ENCODE assay signal across 21 cellular contexts in the genomic region with DNA sequence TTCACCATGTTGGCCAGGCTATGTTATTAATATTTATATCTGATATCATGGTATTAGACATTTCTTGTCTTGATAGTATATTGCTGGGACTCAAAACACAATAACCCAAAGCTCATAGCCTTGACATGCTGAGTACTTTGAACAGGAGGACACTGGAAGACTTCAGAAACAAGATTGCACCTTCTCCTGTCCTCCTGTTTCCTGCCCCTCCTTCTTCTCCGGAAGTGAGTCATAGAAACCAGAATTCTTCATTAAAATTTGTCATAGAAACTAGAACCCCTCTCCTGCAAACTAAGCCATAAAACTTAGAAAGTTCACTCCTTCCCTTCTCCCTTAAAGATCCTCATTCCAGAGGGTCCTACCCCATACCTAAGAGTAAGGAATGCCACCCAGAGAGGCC.
DNase-seq lines count a peak whose midpoint lies in the region; ATAC-seq and TF ChIP-seq lines count a peak whose summit lies in the region.
"Had no signal": no experiment of that assay in that cellular context is flagged by ENCODE, and none has a peak within 500 bp of the region (broad histone marks: within the 10 kb centered on the region; RNA-seq: fewer than 3 reads in every experiment).

No MANE protein-coding gene starts in this region.

- H3K4me2 ChIP-seq in MM.1S (ENCODE audit: low read depth, low read length), result no peak overlapping the region
- H3K4me2 ChIP-seq in OCI-LY3 (ENCODE audit: low read length), result no peak overlapping the region
- H3K4me2 ChIP-seq: BLaER1 had no signal

- H4K20me1 ChIP-seq in MM.1S (ENCODE audit: insufficient read depth, low read length), result no peaks in the 10 kb centered on the region
- no peaks in the 10 kb centered on the region for H4K20me1 ChIP-seq in OCI-LY3 (ENCODE audit: insufficient read depth, low read length)
- H4K20me1 ChIP-seq: BLaER1 had no signal

- ATAC-seq in HG03196 (IDR thresholded peaks at IDR 0.05; ENCODE audit: unreplicated experiment), result no peak
- ATAC-seq: HepG2, K562 had no signal

- peak; percentile 6 for DNase-seq in ELF-1 (ENCODE audit: low read depth, low spot score)
- DNase-seq in MM.1S, result peak; percentile 6
- peak; percentile 12 for DNase-seq in kidney tubule cell (ENCODE audit: low spot score)
- DNase-seq in NCI-H1048 (lab: John Stamatoyannopoulos, UW), result no peak
- no peak for DNase-seq in globus pallidus (ENCODE audit: low spot score)
- DNase-seq: ACHN; Caco-2; CD4-positive, alpha-beta memory T cell; DND-41; GDM1; NCI-H1436; NCI-H187 treated with DMSO at 0.1 percent for 48 hours; NCI-H510A; NCI-H748 treated with DMSO at 0.1 percent for 48 hours; Right ventricle myocardium superior had no signal

- no peak overlapping the region for H2AFZ ChIP-seq in MM.1S (ENCODE audit: low read length)
- peak overlapping the region; percentile 51; the same call in 1 of the 2 replicates for H2AFZ ChIP-seq in OCI-LY3 (ENCODE audit: low read depth, low read length)

- no peak overlapping the region for H3K27ac ChIP-seq in MM.1S (ENCODE audit: low read length)
- no peak overlapping the region for H3K27ac ChIP-seq in OCI-LY3 (ENCODE audit: low read length)
- H3K27ac ChIP-seq: BLaER1 had no signal

- H3K4me3 ChIP-seq in MM.1S (ENCODE audit: low read length), result no peak overlapping the region
- H3K4me3 ChIP-seq in OCI-LY3 (ENCODE audit: low read length), result no peak overlapping the region
- H3K4me3 ChIP-seq: BLaER1, HAP-1, K562 had no signal

- H3K4me1 ChIP-seq in MM.1S (ENCODE audit: low read length), result no peaks in the 10 kb centered on the region
- H3K4me1 ChIP-seq in OCI-LY3 (ENCODE audit: low read length), result no peaks in the 10 kb centered on the region
- H3K4me1 ChIP-seq: BLaER1, Caco-2, HAP-1 had no signal

- H3K36me3 ChIP-seq in MM.1S (replicated peaks; ENCODE audit: insufficient read depth, low read length) (no peaks in the 10 kb centered on the region), OCI-LY3 (replicated peaks; ENCODE audit: low read depth, low read length) (no peaks in the 10 kb centered on the region)
- H3K36me3 ChIP-seq: BLaER1, HAP-1 had no signal

- no peaks in the 10 kb centered on the region for H3K27me3 ChIP-seq in MM.1S (replicated peaks; ENCODE audit: insufficient read depth, low read length)
- H3K27me3 ChIP-seq in OCI-LY3 (ENCODE audit: low read depth, low read length), result no peaks in the 10 kb centered on the region
- H3K27me3 ChIP-seq: BLaER1 had no signal

- H3K79me2 ChIP-seq in MM.1S (ENCODE audit: low read length), result no peaks in the 10 kb centered on the region
- H3K79me2 ChIP-seq in OCI-LY3 (ENCODE audit: low read length), result no peaks in the 10 kb centered on the region

- no peaks in the 10 kb centered on the region for H3K9me3 ChIP-seq in MM.1S (replicated peaks; ENCODE audit: insufficient read depth, low read length)
- H3K9me3 ChIP-seq in OCI-LY3 (ENCODE audit: insufficient read depth, low read length), result no peaks in the 10 kb centered on the region
- H3K9me3 ChIP-seq: BLaER1, HAP-1 had no signal

- no peaks in the 10 kb centered on the region for H3K9me2 ChIP-seq in MM.1S (replicated peaks; ENCODE audit: insufficient read depth, low read length)

- H3K9ac ChIP-seq in MM.1S (ENCODE audit: low read length), result no peak overlapping the region
- no peak overlapping the region for H3K9ac ChIP-seq in OCI-LY3 (ENCODE audit: low read length)
- H3K9ac ChIP-seq: BLaER1 had no signal

- no peaks in the 10 kb centered on the region for H3F3A ChIP-seq in MM.1S (ENCODE audit: insufficient read depth, low read length)

- TF ChIP-seq CTCF in MM.1S (IDR thresholded peaks at IDR 0.05; ENCODE audit: low read length), result no peak
- no peak for TF ChIP-seq CTCF in OCI-LY3 (IDR thresholded peaks at IDR 0.05; ENCODE audit: low read depth, low read length)

Comparison
In these comparisons a context has a peak if more than half of its experiments do, and no peak if none do; other contexts are left out.
1. DNase-seq: peak in ELF-1 (single experiment), MM.1S (single experiment) and kidney tubule cell (single experiment); none in NCI-H1048 (single experiment) and globus pallidus (single experiment).